Comparison of ENCODE assay signal across 18 cellular contexts in genomic region chr6:122696853-122697252, GRCh38.
DNase-seq lines count a peak whose midpoint lies in the region; ATAC-seq and TF ChIP-seq lines count a peak whose summit lies in the region.
"Had no signal": no experiment of that assay in that cellular context is flagged by ENCODE, and none has a peak within 500 bp of the region (broad histone marks: within the 10 kb centered on the region; RNA-seq: fewer than 3 reads in every experiment).

No MANE protein-coding gene starts in this region.

- ATAC-seq in SK-N-SH treated with all-trans-retinoic acid at 6 μM for 48 hours (no peak; the same call in 2 of the 3 replicates), upper lobe of right lung (peak; percentile 40), HG03442 (IDR thresholded peaks at IDR 0.05; ENCODE audit: unreplicated experiment) (no peak), HG02884 (IDR thresholded peaks at IDR 0.05; ENCODE audit: unreplicated experiment) (no peak)
- ATAC-seq: body of pancreas; CD8-positive, alpha-beta T cell; left cardiac atrium; naive thymus-derived CD4-positive, alpha-beta T cell; Panc1 had no signal

- H3K9me3 ChIP-seq in SK-N-SH (no peaks in the 10 kb centered on the region), upper lobe of right lung (no peaks in the 10 kb centered on the region)
- H3K9me3 ChIP-seq: body of pancreas, right lobe of liver had no signal

- H2AFZ ChIP-seq in SK-N-SH (ENCODE audit: low read depth), result no peak overlapping the region

- in situ Hi-C loops in astrocyte of the cerebellum (cut with HindIII; ENCODE audit: low sequenced_read_pairs), result no loop called here

- peak overlapping the region in 1 of 2 experiments; percentile 75; a peak in 1 of 4 replicates for H3K27ac ChIP-seq in SK-N-SH (ENCODE audit: low read depth in 2 of 2, low read length in 1 of 2)
- H3K27ac ChIP-seq in upper lobe of right lung, result no peak overlapping the region
- H3K27ac ChIP-seq: body of pancreas, right lobe of liver had no signal

- CTCF ChIA-PET in SK-N-SH (lab: Yijun Ruan, JAX), result no interaction called here

- H3K27me3 ChIP-seq in SK-N-SH (ENCODE audit: insufficient read depth) (no peaks in the 10 kb centered on the region), upper lobe of right lung (no peaks in the 10 kb centered on the region)
- H3K27me3 ChIP-seq: body of pancreas, right lobe of liver had no signal

- H3K4me1 ChIP-seq in SK-N-SH (ENCODE audit: control insufficient read depth in 1 of 2, insufficient read depth in 2 of 2, low read depth in 1 of 2, low read length in 1 of 2) (peaks cover 0 to 17% of the 10 kb centered on the region in 2 experiments; a peak in 3 of 4 replicates), upper lobe of right lung (no peaks in the 10 kb centered on the region)
- H3K4me1 ChIP-seq: body of pancreas, right lobe of liver had no signal

- H3K4me3 ChIP-seq in SK-N-SH (ENCODE audit: low read depth in 2 of 2, low read length in 1 of 2) (no peak overlapping the region), astrocyte of the cerebellum (ENCODE audit: low read depth, low read length) (no peak overlapping the region), upper lobe of right lung (no peak overlapping the region)
- H3K4me3 ChIP-seq: body of pancreas, right lobe of liver had no signal

- no peak for TF ChIP-seq CTCF in SK-N-SH (IDR thresholded peaks at IDR 0.05)
- TF ChIP-seq CTCF in astrocyte of the cerebellum (IDR thresholded peaks at IDR 0.05; ENCODE audit: low read depth, low read length, missing control alignments), result no peak
- no peak for TF ChIP-seq CTCF in upper lobe of right lung (IDR thresholded peaks at IDR 0.05)

- POLR2A ChIA-PET in SK-N-SH (lab: Yijun Ruan, JAX), result no interaction called here

- no peaks in the 10 kb centered on the region for H4K20me1 ChIP-seq in SK-N-SH (ENCODE audit: insufficient read depth)

- DNase-seq in SK-N-SH, result no peak
- peak; percentile 33 for DNase-seq in astrocyte of the cerebellum (ENCODE audit: low read depth)
- DNase-seq in kidney tubule cell (ENCODE audit: low spot score), result peak; percentile 98
- DNase-seq in upper lobe of right lung, result no peak
- no peak for DNase-seq in NCI-H510A treated with DMSO at 0.1 percent for 48 hours (lab: John Stamatoyannopoulos, UW)
- DNase-seq: 8988T; activated CD4-positive, alpha-beta memory T cell treated with anti-CD3 and anti-CD28 coated beads, Interleukin-2, amount 10 ng/mL, durations not matched to agents 7 days and 5 days; body of pancreas; CD8-positive, alpha-beta T cell; H9; left cardiac atrium; naive thymus-derived CD4-positive, alpha-beta T cell; NCI-H2227 treated with DMSO at 0.1 percent for 48 hours; right lobe of liver had no signal

- H3K4me2 ChIP-seq in SK-N-SH, result peak overlapping the region; percentile 42

- no peak for TF ChIP-seq EP300 in SK-N-SH (IDR thresholded peaks at IDR 0.05; ENCODE audit: borderline replicate concordance in 1 of 2, low read depth in 1 of 2, low read length in 1 of 2)

- H3K36me3 ChIP-seq in SK-N-SH (replicated peaks in 1 of 2; ENCODE audit: control insufficient read depth in 1 of 2, insufficient read depth in 2 of 2, low read length in 1 of 2), result no peaks in the 10 kb centered on the region
- no peaks in the 10 kb centered on the region for H3K36me3 ChIP-seq in upper lobe of right lung
- H3K36me3 ChIP-seq: right lobe of liver had no signal

- H3F3A ChIP-seq in SK-N-SH (replicated peaks; ENCODE audit: insufficient read depth), result peaks cover 6% of the 10 kb centered on the region

- H3K9me2 ChIP-seq in SK-N-SH, result no peaks in the 10 kb centered on the region

- no peak for TF ChIP-seq RAD21 in SK-N-SH (IDR thresholded peaks at IDR 0.05; ENCODE audit: low read length)

- no peak overlapping the region for H3K9ac ChIP-seq in SK-N-SH

- no peaks in the 10 kb centered on the region for H3K79me2 ChIP-seq in SK-N-SH (ENCODE audit: insufficient read depth)

- intact Hi-C loops in upper lobe of right lung (cut with DNase I), result no loop called here

TF ChIP-seq in SK-N-SH, 30 proteins besides CTCF, POLR2A, EP300 and RAD21 (continues in another document):
- TF ChIP-seq, protein P1, sequence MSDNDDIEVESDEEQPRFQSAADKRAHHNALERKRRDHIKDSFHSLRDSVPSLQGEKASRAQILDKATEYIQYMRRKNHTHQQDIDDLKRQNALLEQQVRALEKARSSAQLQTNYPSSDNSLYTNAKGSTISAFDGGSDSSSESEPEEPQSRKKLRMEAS (IDR thresholded peaks at IDR 0.05; ENCODE audit: low read depth), result no peak
- no peak for TF ChIP-seq JUND (IDR thresholded peaks at IDR 0.05)
- no peak for TF ChIP-seq RCOR1 (IDR thresholded peaks at IDR 0.05; ENCODE audit: low read length)
- TF ChIP-seq ELF1 (IDR thresholded peaks at IDR 0.05), result no peak
- no peak for TF ChIP-seq YY1 (IDR thresholded peaks at IDR 0.05; ENCODE audit: low read depth)
- TF ChIP-seq, protein P2, sequence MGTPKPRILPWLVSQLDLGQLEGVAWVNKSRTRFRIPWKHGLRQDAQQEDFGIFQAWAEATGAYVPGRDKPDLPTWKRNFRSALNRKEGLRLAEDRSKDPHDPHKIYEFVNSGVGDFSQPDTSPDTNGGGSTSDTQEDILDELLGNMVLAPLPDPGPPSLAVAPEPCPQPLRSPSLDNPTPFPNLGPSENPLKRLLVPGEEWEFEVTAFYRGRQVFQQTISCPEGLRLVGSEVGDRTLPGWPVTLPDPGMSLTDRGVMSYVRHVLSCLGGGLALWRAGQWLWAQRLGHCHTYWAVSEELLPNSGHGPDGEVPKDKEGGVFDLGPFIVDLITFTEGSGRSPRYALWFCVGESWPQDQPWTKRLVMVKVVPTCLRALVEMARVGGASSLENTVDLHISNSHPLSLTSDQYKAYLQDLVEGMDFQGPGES (IDR thresholded peaks at IDR 0.05; ENCODE audit: low read depth, low read length), result no peak
- TF ChIP-seq, protein P3, sequence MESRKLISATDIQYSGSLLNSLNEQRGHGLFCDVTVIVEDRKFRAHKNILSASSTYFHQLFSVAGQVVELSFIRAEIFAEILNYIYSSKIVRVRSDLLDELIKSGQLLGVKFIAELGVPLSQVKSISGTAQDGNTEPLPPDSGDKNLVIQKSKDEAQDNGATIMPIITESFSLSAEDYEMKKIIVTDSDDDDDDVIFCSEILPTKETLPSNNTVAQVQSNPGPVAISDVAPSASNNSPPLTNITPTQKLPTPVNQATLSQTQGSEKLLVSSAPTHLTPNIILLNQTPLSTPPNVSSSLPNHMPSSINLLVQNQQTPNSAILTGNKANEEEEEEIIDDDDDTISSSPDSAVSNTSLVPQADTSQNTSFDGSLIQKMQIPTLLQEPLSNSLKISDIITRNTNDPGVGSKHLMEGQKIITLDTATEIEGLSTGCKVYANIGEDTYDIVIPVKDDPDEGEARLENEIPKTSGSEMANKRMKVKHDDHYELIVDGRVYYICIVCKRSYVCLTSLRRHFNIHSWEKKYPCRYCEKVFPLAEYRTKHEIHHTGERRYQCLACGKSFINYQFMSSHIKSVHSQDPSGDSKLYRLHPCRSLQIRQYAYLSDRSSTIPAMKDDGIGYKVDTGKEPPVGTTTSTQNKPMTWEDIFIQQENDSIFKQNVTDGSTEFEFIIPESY (IDR thresholded peaks at IDR 0.05; ENCODE audit: borderline replicate concordance, low read depth), result no peak
- no peak for TF ChIP-seq MXI1 (IDR thresholded peaks at IDR 0.05; ENCODE audit: low read depth, low read length)
- TF ChIP-seq TAF1 (IDR thresholded peaks at IDR 0.05; ENCODE audit: borderline replicate concordance, low read depth, low read length), result no peak
- no peak for TF ChIP-seq CHD2 (IDR thresholded peaks at IDR 0.05; ENCODE audit: low read length, partially characterized antibody)
- no peak for TF ChIP-seq TEAD4 (IDR thresholded peaks at IDR 0.05; ENCODE audit: borderline replicate concordance, insufficient read depth)

TF ChIP-seq in SK-N-SH treated with all-trans-retinoic acid at 6 μM for 48 hours, 23 proteins besides CTCF, POLR2A, EP300 and RAD21:
- TF ChIP-seq CSDC2 (CRISPR knock-in tag; IDR thresholded peaks at IDR 0.05) (no peak), ISL1 (CRISPR knock-in tag; IDR thresholded peaks at IDR 0.05) (no peak), ZNF70 (CRISPR knock-in tag; IDR thresholded peaks at IDR 0.05) (no peak), ESRRG (CRISPR knock-in tag; IDR thresholded peaks at IDR 0.05) (no peak), ZFP30 (CRISPR knock-in tag; IDR thresholded peaks at IDR 0.05) (no peak), BACH2 (CRISPR knock-in tag; IDR thresholded peaks at IDR 0.05; ENCODE audit: borderline replicate concordance) (no peak), TCF4 (CRISPR knock-in tag; IDR thresholded peaks at IDR 0.05; ENCODE audit: borderline replicate concordance) (no peak)
- TF ChIP-seq, protein P4, sequence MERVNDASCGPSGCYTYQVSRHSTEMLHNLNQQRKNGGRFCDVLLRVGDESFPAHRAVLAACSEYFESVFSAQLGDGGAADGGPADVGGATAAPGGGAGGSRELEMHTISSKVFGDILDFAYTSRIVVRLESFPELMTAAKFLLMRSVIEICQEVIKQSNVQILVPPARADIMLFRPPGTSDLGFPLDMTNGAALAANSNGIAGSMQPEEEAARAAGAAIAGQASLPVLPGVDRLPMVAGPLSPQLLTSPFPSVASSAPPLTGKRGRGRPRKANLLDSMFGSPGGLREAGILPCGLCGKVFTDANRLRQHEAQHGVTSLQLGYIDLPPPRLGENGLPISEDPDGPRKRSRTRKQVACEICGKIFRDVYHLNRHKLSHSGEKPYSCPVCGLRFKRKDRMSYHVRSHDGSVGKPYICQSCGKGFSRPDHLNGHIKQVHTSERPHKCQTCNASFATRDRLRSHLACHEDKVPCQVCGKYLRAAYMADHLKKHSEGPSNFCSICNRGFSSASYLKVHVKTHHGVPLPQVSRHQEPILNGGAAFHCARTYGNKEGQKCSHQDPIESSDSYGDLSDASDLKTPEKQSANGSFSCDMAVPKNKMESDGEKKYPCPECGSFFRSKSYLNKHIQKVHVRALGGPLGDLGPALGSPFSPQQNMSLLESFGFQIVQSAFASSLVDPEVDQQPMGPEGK (CRISPR knock-in tag; IDR thresholded peaks at IDR 0.05; ENCODE audit: borderline replicate concordance), result no peak
TF ChIP-seq in SK-N-SH treated with all-trans-retinoic acid at 6 μM for 48 hours: peak in this region for 0.

Comparison
In these comparisons a context has a peak if more than half of its experiments do, and no peak if none do; other contexts are left out.
1. DNase-seq: peak in astrocyte of the cerebellum (single experiment) and kidney tubule cell (single experiment); none in SK-N-SH (single experiment), upper lobe of right lung (single experiment) and NCI-H510A treated with DMSO at 0.1 percent for 48 hours (single experiment).